In genomic region chr10:53005612-53006325, GRCh38 we compare ENCODE assay signal across 1 cellular context.
TF ChIP-seq lines count a peak whose summit lies in the region.

No MANE protein-coding gene starts in this region.

TF ChIP-seq in HepG2, 621 proteins besides CTCF, POLR2A, EP300 and RAD21 (continued from another document):
- TF ChIP-seq ZBTB21 (CRISPR knock-in tag; IDR thresholded peaks at IDR 0.05) (no peak), SOX5 (CRISPR knock-in tag; IDR thresholded peaks at IDR 0.05; ENCODE audit: borderline replicate concordance) (no peak), RFXAP (CRISPR knock-in tag; IDR thresholded peaks at IDR 0.05; ENCODE audit: borderline replicate concordance) (no peak), ZBTB26 (CRISPR knock-in tag; IDR thresholded peaks at IDR 0.05; ENCODE audit: borderline replicate concordance) (no peak)
TF ChIP-seq in HepG2: peak in this region for 2.
